In genomic region chr11:2271327-2272240, GRCh38 we compare ENCODE assay signal across 13 cellular contexts. TPM values are rescaled to one million over a fixed set of nuclear protein-coding genes. Genes with fewer than 3 reads are reported as not detected.
DNase-seq lines count a peak whose midpoint lies in the region; ATAC-seq and TF ChIP-seq lines count a peak whose summit lies in the region.
"Had no signal": no experiment of that assay in that cellular context is flagged by ENCODE, and none has a peak within 500 bp of the region (broad histone marks: within the 10 kb centered on the region; RNA-seq: fewer than 3 reads in every experiment).

No MANE protein-coding gene starts in this region.

- intact Hi-C loops in sciatic nerve (cut with DNase I), result no loop called here

- no peaks in the 10 kb centered on the region for H3K36me3 ChIP-seq in RWPE2 (ENCODE audit: low read depth)

- no peak overlapping the region for H3K27ac ChIP-seq in RWPE2 (ENCODE audit: poor library complexity, severe bottlenecking)
- H3K27ac ChIP-seq: psoas muscle had no signal

- no peak for ATAC-seq in RWPE2 (ENCODE audit: low read depth)
- no peak for ATAC-seq in sciatic nerve
- ATAC-seq in HG03354 (IDR thresholded peaks at IDR 0.05; ENCODE audit: poor library complexity, severe bottlenecking, unreplicated experiment), result no peak
- ATAC-seq: psoas muscle had no signal

- no peak for TF ChIP-seq CTCF in RWPE2 (IDR thresholded peaks at IDR 0.05; ENCODE audit: poor library complexity, severe bottlenecking)

- H3K4me1 ChIP-seq in RWPE2 (ENCODE audit: insufficient read depth, poor library complexity, severe bottlenecking), result no peaks in the 10 kb centered on the region

- peak; percentile 83 for DNase-seq in ELF-1 (ENCODE audit: low read depth, low spot score)
- DNase-seq in RWPE2 (ENCODE audit: low spot score), result peak; percentile 55
- DNase-seq in islet precursor cell, result peak; percentile 67
- DNase-seq in sciatic nerve (ENCODE audit: low spot score), result peak; percentile 54
- DNase-seq in activated gamma-delta T cell treated with Interleukin-2 at 50 U/mL for 16 hours, result no peak
- DNase-seq in Kasumi-1 (lab: John Stamatoyannopoulos, UW), result no peak
- no peak for DNase-seq in NCI-H1105 treated with DMSO at 0.1 percent for 48 hours (lab: John Stamatoyannopoulos, UW)
- DNase-seq: dermis blood vessel endothelial cell, kidney glomerular epithelial cell, NCI-H1436 treated with DMSO at 0.1 percent for 48 hours had no signal

- peaks cover 24% of the 10 kb centered on the region for H3K27me3 ChIP-seq in RWPE2 (ENCODE audit: insufficient read depth, poor library complexity, severe bottlenecking)

- no peak overlapping the region for H3K4me3 ChIP-seq in RWPE2 (ENCODE audit: severe bottlenecking)

- no peaks in the 10 kb centered on the region for H3K9me3 ChIP-seq in RWPE2 (ENCODE audit: severe bottlenecking)
- H3K9me3 ChIP-seq: psoas muscle had no signal

RNA-seq across cellular contexts. Expression of gene ASCL2, which starts 1.2 kb away (rescaled TPM):
- 0.80 TPM for total RNA-seq in sciatic nerve
- total RNA-seq: dermis blood vessel endothelial cell, fibroblast of villous mesenchyme, psoas muscle had no signal

RNA-seq across cellular contexts. Expression of gene C11orf21, which starts 30.1 kb away (rescaled TPM):
- total RNA-seq in sciatic nerve, result 3.1 TPM
- total RNA-seq: dermis blood vessel endothelial cell, fibroblast of villous mesenchyme had no signal

RNA-seq across cellular contexts. Expression of gene TSPAN32, which starts 30.2 kb away (rescaled TPM):
- 7.3 TPM for total RNA-seq in sciatic nerve
- total RNA-seq: dermis blood vessel endothelial cell had no signal

Comparison
In these comparisons a context has a peak if more than half of its experiments do, and no peak if none do; other contexts are left out.
1. DNase-seq: peak in ELF-1 (single experiment), RWPE2 (single experiment), islet precursor cell (single experiment) and sciatic nerve (single experiment); none in activated gamma-delta T cell treated with Interleukin-2 at 50 U/mL for 16 hours (single experiment), Kasumi-1 (0 of 2) and NCI-H1105 treated with DMSO at 0.1 percent for 48 hours (single experiment).